Comparison of ENCODE assay signal across 16 cellular contexts in the genomic region with DNA sequence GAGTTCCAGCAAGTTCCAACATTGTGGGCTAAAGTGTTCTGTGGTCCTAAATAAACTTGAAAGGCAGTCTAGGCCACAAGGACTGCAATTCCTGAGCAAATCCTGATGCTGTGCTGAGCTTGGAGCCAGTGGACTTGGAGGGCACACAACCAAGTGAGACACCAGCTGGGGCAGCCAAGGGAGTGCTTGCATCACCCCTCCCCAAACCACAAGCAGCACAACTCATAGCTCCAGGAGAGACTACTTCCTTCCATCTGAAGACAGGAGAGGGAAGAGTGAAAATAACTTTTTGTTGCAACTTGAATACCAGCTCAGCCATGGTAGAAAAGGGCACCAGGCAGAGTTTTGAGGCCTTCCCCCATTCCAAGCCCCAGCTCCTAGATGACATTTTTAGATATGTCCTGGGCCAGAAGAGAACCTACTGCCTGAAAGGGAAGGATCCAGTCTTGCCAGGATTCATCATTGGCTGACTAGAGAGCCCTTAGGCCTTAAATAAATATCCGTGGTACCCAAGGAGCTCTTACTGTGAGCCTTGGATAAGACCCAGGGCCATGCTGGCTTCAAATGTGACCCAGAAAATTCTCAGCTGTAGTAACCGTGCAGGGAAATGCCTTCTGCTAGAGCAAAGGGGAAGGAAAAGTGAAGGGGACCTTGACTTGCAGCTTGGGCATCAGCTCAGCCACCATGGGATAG. TPM values are rescaled to one million over a fixed set of nuclear protein-coding genes. Genes with fewer than 3 reads are reported as not detected.
A peak's percentile ranks its signal among the peaks of the same experiment; 100 is the strongest.
DNase-seq lines count a peak whose midpoint lies in the region; TF ChIP-seq lines count a peak whose summit lies in the region.
"Had no signal": no experiment of that assay in that cellular context is flagged by ENCODE, and none has a peak within 500 bp of the region (broad histone marks: within the 10 kb centered on the region; RNA-seq: fewer than 3 reads in every experiment).

No MANE protein-coding gene starts in this region.

- peaks cover 33% of the 10 kb centered on the region for H3K4me1 Mint-ChIP-seq in T-helper 2 cell treated with Interferon-gamma antibody and Interleukin-4, amounts not matched to agents 5 μg/mL and 100 μg/mL, for 36 hours (ENCODE audit: low read depth)
- H3K4me1 Mint-ChIP-seq in immature natural killer cell = no peaks in the 10 kb centered on the region
- H3K4me1 Mint-ChIP-seq: neural crest cell had no signal

- no peak overlapping the region for H3K4me3 Mint-ChIP-seq in T-helper 2 cell treated with Interferon-gamma antibody and Interleukin-4, amounts not matched to agents 5 μg/mL and 100 μg/mL, for 36 hours
- H3K4me3 Mint-ChIP-seq in immature natural killer cell = no peak overlapping the region
- H3K4me3 Mint-ChIP-seq: activated CD8-positive, alpha-beta T cell treated with anti-CD3 and anti-CD28 coated beads, Interleukin-2, amount 10 ng/mL, durations not matched to agents 7 days and 5 days; neural crest cell had no signal

- no peaks in the 10 kb centered on the region for H3K79me2 ChIP-seq in mammary epithelial cell (ENCODE audit: insufficient read depth, low read length)

- H3K4me3 ChIP-seq in mammary epithelial cell (replicated peaks in 1 of 3; ENCODE audit: insufficient read depth in 1 of 3, low read depth in 2 of 3, low read length in 3 of 3) = no peak overlapping the region
- H3K4me3 ChIP-seq: coronary artery, tibial nerve had no signal

- no peak for TF ChIP-seq CTCF in mammary epithelial cell (conservative IDR thresholded peaks at IDR 0.05 in 1 of 2, IDR thresholded peaks at IDR 0.05 in 1 of 2; ENCODE audit: extremely low read depth in 1 of 2, insufficient read depth in 1 of 2, low read depth in 1 of 2, low read length in 2 of 2)

- H3K36me3 Mint-ChIP-seq in T-helper 2 cell treated with Interferon-gamma antibody and Interleukin-4, amounts not matched to agents 5 μg/mL and 100 μg/mL, for 36 hours (ENCODE audit: low read depth) = peaks cover 3% of the 10 kb centered on the region
- no peaks in the 10 kb centered on the region for H3K36me3 Mint-ChIP-seq in immature natural killer cell

- H3K9me3 ChIP-seq in mammary epithelial cell (replicated peaks; ENCODE audit: insufficient read depth, low read length) = no peaks in the 10 kb centered on the region
- H3K9me3 ChIP-seq: tibial nerve had no signal

- H3K9me3 Mint-ChIP-seq in T-helper 2 cell treated with Interferon-gamma antibody and Interleukin-4, amounts not matched to agents 5 μg/mL and 100 μg/mL, for 36 hours = peaks cover 15% of the 10 kb centered on the region
- H3K9me3 Mint-ChIP-seq in immature natural killer cell = no peaks in the 10 kb centered on the region

- H2AFZ ChIP-seq in mammary epithelial cell (ENCODE audit: low read depth, low read length) = no peak overlapping the region

- no peak overlapping the region for H3K27ac ChIP-seq in mammary epithelial cell (ENCODE audit: insufficient read depth, low read depth, low read length)
- H3K27ac ChIP-seq: coronary artery, tibial nerve had no signal

- no peaks in the 10 kb centered on the region for H4K20me1 ChIP-seq in mammary epithelial cell (ENCODE audit: insufficient read depth, low read length)

- H3K27me3 ChIP-seq in mammary epithelial cell (ENCODE audit: insufficient read depth, low read length) = no peaks in the 10 kb centered on the region
- H3K27me3 ChIP-seq: tibial nerve had no signal

- 50% methylated on average over 2 of the region's 2 CpGs for WGBS in mammary epithelial cell (ENCODE audit: low coverage, missing lambda C conversion rate)

- no peak overlapping the region for H3K27ac Mint-ChIP-seq in T-helper 2 cell treated with Interferon-gamma antibody and Interleukin-4, amounts not matched to agents 5 μg/mL and 100 μg/mL, for 36 hours
- H3K27ac Mint-ChIP-seq in immature natural killer cell = no peak overlapping the region
- H3K27ac Mint-ChIP-seq: activated CD8-positive, alpha-beta T cell treated with anti-CD3 and anti-CD28 coated beads, Interleukin-2, amount 10 ng/mL, durations not matched to agents 7 days and 5 days had no signal

- H3K4me1 ChIP-seq in mammary epithelial cell (ENCODE audit: insufficient read depth, low read length) = peaks cover 8% of the 10 kb centered on the region
- H3K4me1 ChIP-seq: tibial nerve had no signal

- CTCF ChIA-PET in mammary epithelial cell (lab: Charles Lee; ENCODE audit: low non-redundant PET) = interaction anchor here (0.6 kb wide), 1 partner anchor 274 kb away, joined by 3 read pairs; no protein-coding TSS in a partner anchor

- DNase-seq in GM04504 (ENCODE audit: low read depth) (peak; percentile 2), NCI-H226 (peak; percentile 28), mammary epithelial cell (peak; percentile 51), non-pigmented ciliary epithelial cell (ENCODE audit: low read depth) (peak; percentile 5), posterior vena cava (ENCODE audit: low spot score) (no peak), immature natural killer cell (no peak)
- DNase-seq in T-helper 2 cell treated with Interferon-gamma antibody and Interleukin-4, amounts not matched to agents 5 μg/mL and 100 μg/mL, for 36 hours (ENCODE audit: low spot score) = no peak
- no peak for DNase-seq in stimulated activated CD4-positive, alpha-beta T cell treated with anti-CD3 and anti-CD28 coated beads, Interleukin-15, amount 100 ng/mL, for 24 hours
- DNase-seq: activated CD8-positive, alpha-beta T cell treated with anti-CD3 and anti-CD28 coated beads, Interleukin-2, amount 10 ng/mL, durations not matched to agents 7 days and 5 days; activated naive CD4-positive, alpha-beta T cell; left cardiac atrium; NCI-H1930; stimulated activated CD4-positive, alpha-beta T cell treated with anti-CD3 and anti-CD28 coated beads, Interleukin-12 subunit alpha, Interleukin-12 subunit beta, amount 100 ng/mL, for 4 hours had no signal

- dilution Hi-C loops in mammary epithelial cell (cut with HindIII; ENCODE audit: low sequenced_read_pairs) = no loop called here

- BruUV-seq in mammary epithelial cell (replicated peaks; lab: Mats Ljungman, UMichigan) = no TSS peak

- no peak overlapping the region for H3K4me2 ChIP-seq in mammary epithelial cell (ENCODE audit: insufficient read depth, low read depth, low read length)

- no peak overlapping the region for H3K9ac ChIP-seq in mammary epithelial cell (ENCODE audit: insufficient read depth, low read length)

- H3K27me3 Mint-ChIP-seq in T-helper 2 cell treated with Interferon-gamma antibody and Interleukin-4, amounts not matched to agents 5 μg/mL and 100 μg/mL, for 36 hours (ENCODE audit: low read depth) = peaks cover 4% of the 10 kb centered on the region
- peaks cover 0 to 12% (median 6%) of the 10 kb centered on the region in 3 donors for H3K27me3 Mint-ChIP-seq in immature natural killer cell (ENCODE audit: low read depth in 3 of 3)

- in situ Hi-C loops in mammary epithelial cell (cut with MboI; ENCODE audit: low sequenced_read_pairs in 2 of 2) = loop anchor here (25.0 kb wide), 1 partner anchor 273 kb away; no protein-coding TSS in a partner anchor

- H3K36me3 ChIP-seq in mammary epithelial cell (ENCODE audit: insufficient read depth, low read length) = no peaks in the 10 kb centered on the region
- H3K36me3 ChIP-seq: tibial nerve had no signal

- intact Hi-C loops in mammary epithelial cell (cut with micrococcal nuclease) = no loop called here
- intact Hi-C loops in posterior vena cava (cut with DNase I) = loop anchor here in 1 of 2 donors (10.0 kb wide), 1 partner anchor 286 kb away; no protein-coding TSS in a partner anchor

RNA-seq across cellular contexts. Expression of a gene that starts 35.4 kb away (rescaled TPM):
- 1 to 10 TPM; 3.8 to 5.2 TPM for total RNA-seq in mammary epithelial cell
- polyA plus RNA-seq in mammary epithelial cell = 1.7 TPM
- 0.78 TPM for polyA minus RNA-seq in mammary epithelial cell
- total RNA-seq in posterior vena cava = 1 to 10 TPM; 6.0 to 9.9 TPM
- polyA plus RNA-seq in immature natural killer cell = 1 to 10 TPM in 1 of 3 donors, under 1 TPM in 2; 0.13 to 1.6 (median 0.72) TPM

Comparison
In these comparisons a context has a peak if more than half of its experiments do, and no peak if none do; other contexts are left out.
1. DNase-seq: peak in GM04504 (single experiment), NCI-H226 (single experiment), mammary epithelial cell (single experiment) and non-pigmented ciliary epithelial cell (single experiment); none in T-helper 2 cell treated with Interferon-gamma antibody and Interleukin-4, amounts not matched to agents 5 μg/mL and 100 μg/mL, for 36 hours (single experiment), posterior vena cava (single experiment), stimulated activated CD4-positive, alpha-beta T cell treated with anti-CD3 and anti-CD28 coated beads, Interleukin-15, amount 100 ng/mL, for 24 hours (single experiment) and immature natural killer cell (0 of 3).